23 cellular contexts compared by ENCODE assay signal in the genomic region with DNA sequence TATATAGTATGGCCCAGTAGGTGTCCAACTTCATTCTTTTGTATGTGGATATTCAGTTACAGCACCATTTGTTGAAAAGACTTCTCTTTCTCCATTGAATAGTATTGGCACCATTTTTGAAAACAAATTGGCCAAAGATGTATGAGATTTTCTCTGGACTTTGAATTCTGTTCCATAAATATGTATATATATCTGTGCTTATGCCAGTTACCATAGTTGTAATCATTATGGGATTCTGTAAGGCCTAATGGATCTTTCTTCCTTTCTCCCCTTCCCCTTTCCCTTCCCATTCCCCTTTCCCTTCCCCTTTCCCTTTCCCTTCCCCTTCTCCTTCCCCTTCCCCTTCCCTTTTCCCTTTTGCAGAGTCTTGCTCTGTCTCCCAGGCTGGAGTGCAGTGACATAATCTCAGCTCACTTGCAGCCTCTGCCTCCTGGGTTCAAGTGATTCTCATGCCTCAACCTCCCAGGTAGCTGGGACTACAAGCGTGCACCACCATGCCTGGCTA.
"Had no signal": no experiment of that assay in that cellular context is flagged by ENCODE, and none has a peak within 500 bp of the region (broad histone marks: within the 10 kb centered on the region; RNA-seq: fewer than 3 reads in every experiment).

No MANE protein-coding gene starts in this region.

- H3K9me3 ChIP-seq: breast epithelium, lower lobe of right lung, right atrium auricular region, suprapubic skin, tibial artery, upper lobe of right lung had no signal

- H3K36me3 ChIP-seq: breast epithelium, right atrium auricular region had no signal

- H3K4me3 ChIP-seq: breast epithelium, lower lobe of right lung, right atrium auricular region, suprapubic skin, tibial artery, upper lobe of right lung had no signal

- H3K4me3 Mint-ChIP-seq: activated CD4-positive, alpha-beta T cell treated with anti-CD3 and anti-CD28 coated beads, Interleukin-2, amount 10 ng/mL, durations not matched to agents 24 days and 14 days; activated CD8-positive, alpha-beta T cell treated with anti-CD3 and anti-CD28 coated beads for 36 hours; activated T-helper 1 cell treated with anti-CD3 and anti-CD28 coated beads, Interleukin-12 subunit alpha, Interleukin-12 subunit beta, Interleukin-2, Interleukin-4 antibody, amounts not matched to agents 30 ng/mL and 10 ng/mL and 1 ng/mL, durations not matched to agents 14 hours and 24 hours and 36 hours; dendritic cell treated with granulocyte-macrophage colony-stimulating factor and Interleukin-4, amounts not matched to agents 40 ng/mL and 50 ng/mL, for 4 days; natural killer cell treated with Interleukin-12 subunit alpha and Interleukin-12 subunit beta and Interleukin-15 and Interleukin-18, amount 100 ng/mL, for 72 hours had no signal

- H3K4me1 ChIP-seq: breast epithelium, right atrium auricular region, suprapubic skin, tibial artery, upper lobe of right lung had no signal

- H3K9me3 Mint-ChIP-seq: activated CD4-positive, alpha-beta T cell treated with anti-CD3 and anti-CD28 coated beads, Interleukin-2, amount 10 ng/mL, durations not matched to agents 24 days and 14 days; activated CD8-positive, alpha-beta T cell treated with anti-CD3 and anti-CD28 coated beads for 36 hours; activated T-helper 1 cell treated with anti-CD3 and anti-CD28 coated beads, Interleukin-12 subunit alpha, Interleukin-12 subunit beta, Interleukin-2, Interleukin-4 antibody, amounts not matched to agents 30 ng/mL and 10 ng/mL and 1 ng/mL, durations not matched to agents 14 hours and 24 hours and 36 hours; dendritic cell treated with granulocyte-macrophage colony-stimulating factor and Interleukin-4, amounts not matched to agents 40 ng/mL and 50 ng/mL, for 4 days; natural killer cell treated with Interleukin-12 subunit alpha and Interleukin-12 subunit beta and Interleukin-15 and Interleukin-18, amount 100 ng/mL, for 72 hours had no signal

- H3K27me3 Mint-ChIP-seq: activated CD4-positive, alpha-beta T cell treated with anti-CD3 and anti-CD28 coated beads, Interleukin-2, amount 10 ng/mL, durations not matched to agents 24 days and 14 days; activated CD8-positive, alpha-beta T cell treated with anti-CD3 and anti-CD28 coated beads for 36 hours; dendritic cell treated with granulocyte-macrophage colony-stimulating factor and Interleukin-4, amounts not matched to agents 40 ng/mL and 50 ng/mL, for 4 days; natural killer cell treated with Interleukin-12 subunit alpha and Interleukin-12 subunit beta and Interleukin-15 and Interleukin-18, amount 100 ng/mL, for 72 hours had no signal

- H3K27me3 ChIP-seq: breast epithelium, right atrium auricular region, suprapubic skin, tibial artery, upper lobe of right lung had no signal

- ATAC-seq: activated CD8-positive, alpha-beta T cell treated with anti-CD3 and anti-CD28 coated beads for 36 hours; left lobe of liver; lower lobe of right lung; natural killer cell treated with Interleukin-12 subunit alpha and Interleukin-12 subunit beta and Interleukin-15 and Interleukin-18, amount 100 ng/mL, for 72 hours; upper lobe of right lung had no signal

- H3K27ac Mint-ChIP-seq: activated CD4-positive, alpha-beta T cell treated with anti-CD3 and anti-CD28 coated beads, Interleukin-2, amount 10 ng/mL, durations not matched to agents 24 days and 14 days; activated CD8-positive, alpha-beta T cell treated with anti-CD3 and anti-CD28 coated beads for 36 hours; activated T-helper 1 cell treated with anti-CD3 and anti-CD28 coated beads, Interleukin-12 subunit alpha, Interleukin-12 subunit beta, Interleukin-2, Interleukin-4 antibody, amounts not matched to agents 30 ng/mL and 10 ng/mL and 1 ng/mL, durations not matched to agents 14 hours and 24 hours and 36 hours; dendritic cell treated with granulocyte-macrophage colony-stimulating factor and Interleukin-4, amounts not matched to agents 40 ng/mL and 50 ng/mL, for 4 days; natural killer cell treated with Interleukin-12 subunit alpha and Interleukin-12 subunit beta and Interleukin-15 and Interleukin-18, amount 100 ng/mL, for 72 hours had no signal

- DNase-seq: activated CD4-positive, alpha-beta T cell treated with anti-CD3 and anti-CD28 coated beads, Interleukin-2, amount 10 ng/mL, durations not matched to agents 24 days and 14 days; activated CD8-positive, alpha-beta T cell treated with anti-CD3 and anti-CD28 coated beads for 36 hours; activated gamma-delta T cell treated with Interleukin-2 at 50 U/mL for 16 hours; activated naive CD4-positive, alpha-beta T cell treated with anti-CD3 and anti-CD28 coated beads, Interleukin-2, amount 50 U/mL, for 16 hours; amygdala; central memory CD4-positive, alpha-beta T cell; kidney glomerular epithelial cell; lower lobe of right lung; mesendoderm; stimulated activated CD4-positive, alpha-beta T cell treated with anti-CD3 and anti-CD28 coated beads, Interleukin-15, amount 100 ng/mL, for 24 hours; stimulated activated CD4-positive, alpha-beta T cell treated with anti-CD3 and anti-CD28 coated beads, Interleukin-2, amount 100 ng/mL, for 24 hours; stimulated activated naive CD4-positive, alpha-beta T cell; T-helper 1 cell; tibial artery; upper lobe of right lung had no signal

- H3K27ac ChIP-seq: breast epithelium, epithelial cell of prostate, lower lobe of right lung, right atrium auricular region, suprapubic skin, tibial artery, upper lobe of right lung had no signal
